26 cellular contexts compared by ENCODE assay signal in the genomic region with DNA sequence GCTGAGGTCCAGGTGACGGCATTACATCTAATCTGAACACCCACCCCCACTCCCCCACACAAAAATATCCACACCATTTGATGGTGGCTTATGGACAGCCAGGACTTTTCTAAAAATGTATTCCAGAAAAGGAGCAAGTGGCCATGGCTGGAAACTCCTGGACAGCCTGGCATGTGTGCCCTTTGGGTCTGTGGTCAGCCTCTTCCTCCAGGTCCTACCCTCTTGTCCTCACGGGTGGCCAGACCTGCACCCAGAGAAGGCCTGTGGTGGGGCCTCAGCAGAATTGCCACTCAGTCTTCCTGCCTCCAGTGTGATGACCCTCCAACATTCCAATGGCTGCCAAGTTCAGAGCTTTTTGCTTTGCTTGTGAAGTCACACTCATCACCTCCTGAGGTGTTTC.
"Had no signal": no experiment of that assay in that cellular context is flagged by ENCODE, and none has a peak within 500 bp of the region (broad histone marks: within the 10 kb centered on the region; RNA-seq: fewer than 3 reads in every experiment).

No MANE protein-coding gene starts in this region.

- H3K9me3 ChIP-seq: ovary had no signal

- H3K27me3 Mint-ChIP-seq: progenitor cell of endocrine pancreas; stimulated activated naive CD8-positive, alpha-beta T cell treated with anti-CD3 and anti-CD28 coated beads, Interleukin-15, Interleukin-2, amounts not matched to agents 100 ng/mL and 50 ng/mL, for 24 hours had no signal

- H3K27me3 ChIP-seq: hepatocyte, neural progenitor cell, ovary, tibial nerve, upper lobe of left lung had no signal

- DNase-seq: glutamatergic neuron; heart left ventricle; kidney; left colon; left ventricle myocardium inferior; mesendoderm; naive B cell; natural killer cell; nephron progenitor cell; ovary; right cardiac atrium; small intestine; spleen; stimulated activated CD4-positive, alpha-beta T cell treated with anti-CD3 and anti-CD28 coated beads, Interleukin-4, amount 100 ng/mL, for 24 hours; stimulated activated naive CD4-positive, alpha-beta T cell; substantia nigra had no signal

- H3K27ac Mint-ChIP-seq: mesothelial cell of epicardium; naive B cell; natural killer cell; nephron progenitor cell; neural progenitor cell; progenitor cell of endocrine pancreas; stimulated activated effector memory CD8-positive, alpha-beta T cell treated with anti-CD3 and anti-CD28 coated beads, Interleukin-12 subunit alpha, Interleukin-12 subunit beta, amount 100 ng/mL, for 72 hours; stimulated activated naive CD8-positive, alpha-beta T cell treated with anti-CD3 and anti-CD28 coated beads, Interleukin-15, Interleukin-2, amounts not matched to agents 100 ng/mL and 50 ng/mL, for 24 hours had no signal

- H3K4me1 Mint-ChIP-seq: mesothelial cell of epicardium; naive B cell; natural killer cell; nephron progenitor cell; neural progenitor cell; stimulated activated effector memory CD8-positive, alpha-beta T cell treated with anti-CD3 and anti-CD28 coated beads, Interleukin-12 subunit alpha, Interleukin-12 subunit beta, amount 100 ng/mL, for 72 hours had no signal

- H3K4me3 ChIP-seq: heart left ventricle, hepatocyte, left ventricle myocardium inferior, lung, neural progenitor cell, ovary, spleen, tibial nerve, upper lobe of left lung had no signal

- H3K4me1 ChIP-seq: heart left ventricle, left ventricle myocardium inferior, neural progenitor cell, spleen, tibial nerve, upper lobe of left lung had no signal

- H3K4me3 Mint-ChIP-seq: mesothelial cell of epicardium; natural killer cell; nephron progenitor cell; neural progenitor cell; stimulated activated effector memory CD8-positive, alpha-beta T cell treated with anti-CD3 and anti-CD28 coated beads, Interleukin-12 subunit alpha, Interleukin-12 subunit beta, amount 100 ng/mL, for 72 hours; stimulated activated naive CD8-positive, alpha-beta T cell treated with anti-CD3 and anti-CD28 coated beads, Interleukin-15, Interleukin-2, amounts not matched to agents 100 ng/mL and 50 ng/mL, for 24 hours had no signal

- H3K27ac ChIP-seq: heart left ventricle, hepatocyte, left ventricle myocardium inferior, neural progenitor cell, ovary, spleen, tibial nerve, upper lobe of left lung had no signal

- H3K36me3 ChIP-seq: heart left ventricle, left ventricle myocardium inferior, neural progenitor cell, ovary, spleen, tibial nerve, upper lobe of left lung had no signal

- ATAC-seq: heart left ventricle; left colon; natural killer cell; sciatic nerve; stimulated activated effector memory CD8-positive, alpha-beta T cell treated with anti-CD3 and anti-CD28 coated beads, Interleukin-12 subunit alpha, Interleukin-12 subunit beta, amount 100 ng/mL, for 72 hours had no signal

- H3K36me3 Mint-ChIP-seq: mesothelial cell of epicardium; neural progenitor cell; stimulated activated effector memory CD8-positive, alpha-beta T cell treated with anti-CD3 and anti-CD28 coated beads, Interleukin-12 subunit alpha, Interleukin-12 subunit beta, amount 100 ng/mL, for 72 hours had no signal
